Comparison of ENCODE assay signal across 1 cellular context in genomic region chr1:42686418-42686817, GRCh38.
TF ChIP-seq lines count a peak whose summit lies in the region.

No MANE protein-coding gene starts in this region.

TF ChIP-seq in GM23338, 12 proteins besides CTCF, POLR2A, EP300 and RAD21:
- TF ChIP-seq NANOG (IDR thresholded peaks at IDR 0.05; ENCODE audit: borderline replicate concordance) (no peak), STAT1 (IDR thresholded peaks at IDR 0.05; ENCODE audit: unreplicated experiment) (no peak), CREB1 (CRISPR knock-in tag; IDR thresholded peaks at IDR 0.05; ENCODE audit: low read depth) (no peak), EZH2 (IDR thresholded peaks at IDR 0.05; ENCODE audit: low read depth, unreplicated experiment) (no peak)
- TF ChIP-seq, protein P1, sequence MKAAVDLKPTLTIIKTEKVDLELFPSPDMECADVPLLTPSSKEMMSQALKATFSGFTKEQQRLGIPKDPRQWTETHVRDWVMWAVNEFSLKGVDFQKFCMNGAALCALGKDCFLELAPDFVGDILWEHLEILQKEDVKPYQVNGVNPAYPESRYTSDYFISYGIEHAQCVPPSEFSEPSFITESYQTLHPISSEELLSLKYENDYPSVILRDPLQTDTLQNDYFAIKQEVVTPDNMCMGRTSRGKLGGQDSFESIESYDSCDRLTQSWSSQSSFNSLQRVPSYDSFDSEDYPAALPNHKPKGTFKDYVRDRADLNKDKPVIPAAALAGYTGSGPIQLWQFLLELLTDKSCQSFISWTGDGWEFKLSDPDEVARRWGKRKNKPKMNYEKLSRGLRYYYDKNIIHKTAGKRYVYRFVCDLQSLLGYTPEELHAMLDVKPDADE (IDR thresholded peaks at IDR 0.05) = no peak
